Comparison of ENCODE assay signal across 3 cellular contexts in the genomic region with DNA sequence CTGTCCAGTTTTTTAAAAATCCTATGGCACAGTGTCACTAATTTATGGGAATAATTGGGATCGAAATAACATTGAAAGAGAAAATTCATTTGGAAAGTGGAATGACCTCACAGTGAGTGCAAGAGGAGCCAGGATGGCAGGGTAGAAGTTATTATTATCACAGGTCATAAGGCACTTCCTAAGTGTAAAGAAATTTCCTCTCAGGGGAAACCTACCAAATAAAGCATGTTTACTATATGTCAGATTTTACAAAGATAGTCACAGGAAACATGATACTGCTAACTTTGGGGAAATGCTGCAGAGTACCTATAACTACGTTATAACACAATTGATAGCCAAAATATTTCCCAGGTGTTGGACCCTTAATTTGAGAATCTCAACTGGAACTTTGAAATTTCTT.
TF ChIP-seq lines count a peak whose summit lies in the region.

No MANE protein-coding gene starts in this region.

TF ChIP-seq in SK-N-SH, 30 proteins besides CTCF, POLR2A, EP300 and RAD21 (continued from another document):
- TF ChIP-seq MEF2A (IDR thresholded peaks at IDR 0.05; ENCODE audit: borderline replicate concordance, low read depth) (no peak), FOXM1 (IDR thresholded peaks at IDR 0.05; ENCODE audit: low read depth) (no peak), RFX5 (IDR thresholded peaks at IDR 0.05; ENCODE audit: low read length) (no peak), FOXJ3 (CRISPR knock-in tag; IDR thresholded peaks at IDR 0.05) (no peak), TAF1 (IDR thresholded peaks at IDR 0.05; ENCODE audit: borderline replicate concordance, low read depth, low read length) (no peak), JUND (IDR thresholded peaks at IDR 0.05) (no peak), RXRA (IDR thresholded peaks at IDR 0.05; ENCODE audit: borderline replicate concordance, low read depth) (no peak), TEAD4 (IDR thresholded peaks at IDR 0.05; ENCODE audit: borderline replicate concordance, insufficient read depth) (no peak), NFIC (IDR thresholded peaks at IDR 0.05; ENCODE audit: borderline replicate concordance) (no peak), ELF1 (IDR thresholded peaks at IDR 0.05) (no peak)
- TF ChIP-seq, protein P1, sequence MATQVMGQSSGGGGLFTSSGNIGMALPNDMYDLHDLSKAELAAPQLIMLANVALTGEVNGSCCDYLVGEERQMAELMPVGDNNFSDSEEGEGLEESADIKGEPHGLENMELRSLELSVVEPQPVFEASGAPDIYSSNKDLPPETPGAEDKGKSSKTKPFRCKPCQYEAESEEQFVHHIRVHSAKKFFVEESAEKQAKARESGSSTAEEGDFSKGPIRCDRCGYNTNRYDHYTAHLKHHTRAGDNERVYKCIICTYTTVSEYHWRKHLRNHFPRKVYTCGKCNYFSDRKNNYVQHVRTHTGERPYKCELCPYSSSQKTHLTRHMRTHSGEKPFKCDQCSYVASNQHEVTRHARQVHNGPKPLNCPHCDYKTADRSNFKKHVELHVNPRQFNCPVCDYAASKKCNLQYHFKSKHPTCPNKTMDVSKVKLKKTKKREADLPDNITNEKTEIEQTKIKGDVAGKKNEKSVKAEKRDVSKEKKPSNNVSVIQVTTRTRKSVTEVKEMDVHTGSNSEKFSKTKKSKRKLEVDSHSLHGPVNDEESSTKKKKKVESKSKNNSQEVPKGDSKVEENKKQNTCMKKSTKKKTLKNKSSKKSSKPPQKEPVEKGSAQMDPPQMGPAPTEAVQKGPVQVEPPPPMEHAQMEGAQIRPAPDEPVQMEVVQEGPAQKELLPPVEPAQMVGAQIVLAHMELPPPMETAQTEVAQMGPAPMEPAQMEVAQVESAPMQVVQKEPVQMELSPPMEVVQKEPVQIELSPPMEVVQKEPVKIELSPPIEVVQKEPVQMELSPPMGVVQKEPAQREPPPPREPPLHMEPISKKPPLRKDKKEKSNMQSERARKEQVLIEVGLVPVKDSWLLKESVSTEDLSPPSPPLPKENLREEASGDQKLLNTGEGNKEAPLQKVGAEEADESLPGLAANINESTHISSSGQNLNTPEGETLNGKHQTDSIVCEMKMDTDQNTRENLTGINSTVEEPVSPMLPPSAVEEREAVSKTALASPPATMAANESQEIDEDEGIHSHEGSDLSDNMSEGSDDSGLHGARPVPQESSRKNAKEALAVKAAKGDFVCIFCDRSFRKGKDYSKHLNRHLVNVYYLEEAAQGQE (IDR thresholded peaks at IDR 0.05; ENCODE audit: low read depth, low read length), result no peak
- TF ChIP-seq, protein P2, sequence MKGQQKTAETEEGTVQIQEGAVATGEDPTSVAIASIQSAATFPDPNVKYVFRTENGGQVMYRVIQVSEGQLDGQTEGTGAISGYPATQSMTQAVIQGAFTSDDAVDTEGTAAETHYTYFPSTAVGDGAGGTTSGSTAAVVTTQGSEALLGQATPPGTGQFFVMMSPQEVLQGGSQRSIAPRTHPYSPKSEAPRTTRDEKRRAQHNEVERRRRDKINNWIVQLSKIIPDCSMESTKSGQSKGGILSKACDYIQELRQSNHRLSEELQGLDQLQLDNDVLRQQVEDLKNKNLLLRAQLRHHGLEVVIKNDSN (IDR thresholded peaks at IDR 0.05; ENCODE audit: borderline replicate concordance, low read depth), result no peak

TF ChIP-seq in SK-N-SH treated with all-trans-retinoic acid at 6 μM for 48 hours, 23 proteins besides CTCF, POLR2A, EP300 and RAD21 (continued from another document):
- TF ChIP-seq, protein P3, sequence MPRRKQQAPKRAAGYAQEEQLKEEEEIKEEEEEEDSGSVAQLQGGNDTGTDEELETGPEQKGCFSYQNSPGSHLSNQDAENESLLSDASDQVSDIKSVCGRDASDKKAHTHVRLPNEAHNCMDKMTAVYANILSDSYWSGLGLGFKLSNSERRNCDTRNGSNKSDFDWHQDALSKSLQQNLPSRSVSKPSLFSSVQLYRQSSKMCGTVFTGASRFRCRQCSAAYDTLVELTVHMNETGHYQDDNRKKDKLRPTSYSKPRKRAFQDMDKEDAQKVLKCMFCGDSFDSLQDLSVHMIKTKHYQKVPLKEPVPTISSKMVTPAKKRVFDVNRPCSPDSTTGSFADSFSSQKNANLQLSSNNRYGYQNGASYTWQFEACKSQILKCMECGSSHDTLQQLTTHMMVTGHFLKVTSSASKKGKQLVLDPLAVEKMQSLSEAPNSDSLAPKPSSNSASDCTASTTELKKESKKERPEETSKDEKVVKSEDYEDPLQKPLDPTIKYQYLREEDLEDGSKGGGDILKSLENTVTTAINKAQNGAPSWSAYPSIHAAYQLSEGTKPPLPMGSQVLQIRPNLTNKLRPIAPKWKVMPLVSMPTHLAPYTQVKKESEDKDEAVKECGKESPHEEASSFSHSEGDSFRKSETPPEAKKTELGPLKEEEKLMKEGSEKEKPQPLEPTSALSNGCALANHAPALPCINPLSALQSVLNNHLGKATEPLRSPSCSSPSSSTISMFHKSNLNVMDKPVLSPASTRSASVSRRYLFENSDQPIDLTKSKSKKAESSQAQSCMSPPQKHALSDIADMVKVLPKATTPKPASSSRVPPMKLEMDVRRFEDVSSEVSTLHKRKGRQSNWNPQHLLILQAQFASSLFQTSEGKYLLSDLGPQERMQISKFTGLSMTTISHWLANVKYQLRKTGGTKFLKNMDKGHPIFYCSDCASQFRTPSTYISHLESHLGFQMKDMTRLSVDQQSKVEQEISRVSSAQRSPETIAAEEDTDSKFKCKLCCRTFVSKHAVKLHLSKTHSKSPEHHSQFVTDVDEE (CRISPR knock-in tag; IDR thresholded peaks at IDR 0.05), result no peak
- TF ChIP-seq ZFP3 (CRISPR knock-in tag; IDR thresholded peaks at IDR 0.05), result no peak
- no peak for TF ChIP-seq SNAI2 (CRISPR knock-in tag; IDR thresholded peaks at IDR 0.05)
- TF ChIP-seq, protein P4, sequence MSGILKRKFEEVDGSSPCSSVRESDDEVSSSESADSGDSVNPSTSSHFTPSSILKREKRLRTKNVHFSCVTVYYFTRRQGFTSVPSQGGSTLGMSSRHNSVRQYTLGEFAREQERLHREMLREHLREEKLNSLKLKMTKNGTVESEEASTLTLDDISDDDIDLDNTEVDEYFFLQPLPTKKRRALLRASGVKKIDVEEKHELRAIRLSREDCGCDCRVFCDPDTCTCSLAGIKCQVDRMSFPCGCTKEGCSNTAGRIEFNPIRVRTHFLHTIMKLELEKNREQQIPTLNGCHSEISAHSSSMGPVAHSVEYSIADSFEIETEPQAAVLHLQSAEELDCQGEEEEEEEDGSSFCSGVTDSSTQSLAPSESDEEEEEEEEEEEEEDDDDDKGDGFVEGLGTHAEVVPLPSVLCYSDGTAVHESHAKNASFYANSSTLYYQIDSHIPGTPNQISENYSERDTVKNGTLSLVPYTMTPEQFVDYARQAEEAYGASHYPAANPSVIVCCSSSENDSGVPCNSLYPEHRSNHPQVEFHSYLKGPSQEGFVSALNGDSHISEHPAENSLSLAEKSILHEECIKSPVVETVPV (CRISPR knock-in tag; IDR thresholded peaks at IDR 0.05), result no peak
- TF ChIP-seq, protein P5, sequence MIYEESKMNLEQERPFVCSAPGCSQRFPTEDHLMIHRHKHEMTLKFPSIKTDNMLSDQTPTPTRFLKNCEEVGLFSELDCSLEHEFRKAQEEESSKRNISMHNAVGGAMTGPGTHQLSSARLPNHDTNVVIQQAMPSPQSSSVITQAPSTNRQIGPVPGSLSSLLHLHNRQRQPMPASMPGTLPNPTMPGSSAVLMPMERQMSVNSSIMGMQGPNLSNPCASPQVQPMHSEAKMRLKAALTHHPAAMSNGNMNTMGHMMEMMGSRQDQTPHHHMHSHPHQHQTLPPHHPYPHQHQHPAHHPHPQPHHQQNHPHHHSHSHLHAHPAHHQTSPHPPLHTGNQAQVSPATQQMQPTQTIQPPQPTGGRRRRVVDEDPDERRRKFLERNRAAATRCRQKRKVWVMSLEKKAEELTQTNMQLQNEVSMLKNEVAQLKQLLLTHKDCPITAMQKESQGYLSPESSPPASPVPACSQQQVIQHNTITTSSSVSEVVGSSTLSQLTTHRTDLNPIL (CRISPR knock-in tag; IDR thresholded peaks at IDR 0.05; ENCODE audit: low read depth), result no peak
- TF ChIP-seq, protein P6, sequence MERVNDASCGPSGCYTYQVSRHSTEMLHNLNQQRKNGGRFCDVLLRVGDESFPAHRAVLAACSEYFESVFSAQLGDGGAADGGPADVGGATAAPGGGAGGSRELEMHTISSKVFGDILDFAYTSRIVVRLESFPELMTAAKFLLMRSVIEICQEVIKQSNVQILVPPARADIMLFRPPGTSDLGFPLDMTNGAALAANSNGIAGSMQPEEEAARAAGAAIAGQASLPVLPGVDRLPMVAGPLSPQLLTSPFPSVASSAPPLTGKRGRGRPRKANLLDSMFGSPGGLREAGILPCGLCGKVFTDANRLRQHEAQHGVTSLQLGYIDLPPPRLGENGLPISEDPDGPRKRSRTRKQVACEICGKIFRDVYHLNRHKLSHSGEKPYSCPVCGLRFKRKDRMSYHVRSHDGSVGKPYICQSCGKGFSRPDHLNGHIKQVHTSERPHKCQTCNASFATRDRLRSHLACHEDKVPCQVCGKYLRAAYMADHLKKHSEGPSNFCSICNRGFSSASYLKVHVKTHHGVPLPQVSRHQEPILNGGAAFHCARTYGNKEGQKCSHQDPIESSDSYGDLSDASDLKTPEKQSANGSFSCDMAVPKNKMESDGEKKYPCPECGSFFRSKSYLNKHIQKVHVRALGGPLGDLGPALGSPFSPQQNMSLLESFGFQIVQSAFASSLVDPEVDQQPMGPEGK (CRISPR knock-in tag; IDR thresholded peaks at IDR 0.05; ENCODE audit: borderline replicate concordance), result no peak
- no peak for TF ChIP-seq BACH2 (CRISPR knock-in tag; IDR thresholded peaks at IDR 0.05; ENCODE audit: borderline replicate concordance)
- no peak for TF ChIP-seq ZNF565 (CRISPR knock-in tag; conservative IDR thresholded peaks at IDR 0.05; ENCODE audit: low read depth)

TF ChIP-seq in endothelial cell of umbilical vein, 7 proteins besides CTCF, POLR2A, EP300 and RAD21 (continued from another document):
- peak; percentile 85 for TF ChIP-seq GATA2 (IDR thresholded peaks at IDR 0.05; ENCODE audit: insufficient read depth, insufficient read length, low read depth, low read length)
- TF ChIP-seq JUN (IDR thresholded peaks at IDR 0.05; ENCODE audit: borderline replicate concordance, insufficient read depth, insufficient read length, low read depth), result peak; percentile 29
- no peak for TF ChIP-seq EZH2 (IDR thresholded peaks at IDR 0.05; ENCODE audit: borderline replicate concordance, low read depth, low read length, severe bottlenecking)
- peak; percentile 36 for TF ChIP-seq POLR2AphosphoS5 (IDR thresholded peaks at IDR 0.05; ENCODE audit: insufficient read depth, low read depth, low read length)
